ENCODE assay signal across 8 cellular contexts in the genomic region with DNA sequence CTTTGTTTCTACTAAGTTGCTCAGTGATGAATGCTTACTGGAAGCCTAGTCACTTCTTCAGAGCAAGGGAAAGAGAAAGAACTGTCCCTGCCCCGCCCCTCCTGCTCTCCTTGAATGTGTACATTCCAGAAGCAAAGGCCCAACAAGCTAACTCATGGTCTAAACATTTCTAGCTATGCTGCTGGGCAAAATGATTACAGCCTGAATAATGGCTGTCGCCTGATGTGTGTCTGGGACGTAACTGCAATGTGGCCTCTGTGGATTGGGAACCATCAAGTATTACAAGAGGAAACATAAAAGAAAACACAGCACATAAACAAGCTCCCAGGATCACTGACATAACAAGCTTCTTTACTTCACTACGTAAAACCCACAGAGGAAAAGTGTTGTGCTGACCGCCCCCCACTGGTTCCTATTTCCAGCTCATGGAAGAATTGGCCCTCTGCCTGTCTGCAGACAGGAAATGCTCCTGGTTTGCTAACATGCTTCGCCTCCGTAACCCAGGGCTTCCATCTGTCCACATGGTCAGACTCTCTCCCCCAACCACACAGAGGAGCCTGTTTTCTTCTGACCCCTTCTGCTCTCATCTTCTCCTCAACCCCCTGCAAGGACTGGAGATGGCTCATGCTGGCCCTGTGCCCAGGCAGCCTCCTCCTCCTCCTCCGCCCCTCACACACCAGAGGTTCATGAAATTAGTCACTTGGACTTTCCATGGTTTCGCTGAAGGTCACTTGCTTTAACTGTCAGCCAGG.
A peak's percentile ranks its signal among the peaks of the same experiment; 100 is the strongest.
DNase-seq lines count a peak whose midpoint lies in the region; ATAC-seq and TF ChIP-seq lines count a peak whose summit lies in the region.

No MANE protein-coding gene starts in this region.

- peaks cover 41% of the 10 kb centered on the region for H3K4me1 ChIP-seq in CD8-positive, alpha-beta memory T cell (ENCODE audit: insufficient read depth, low read length)

- ATAC-seq in GM19463 (IDR thresholded peaks at IDR 0.05; ENCODE audit: unreplicated experiment) (peak; percentile 76), HG03571 (IDR thresholded peaks at IDR 0.05; ENCODE audit: unreplicated experiment) (peak; percentile 59)

- intact Hi-C loops in activated CD4-positive, alpha-beta T cell treated with anti-CD3 and anti-CD28 coated beads, Interleukin-2, amount 10 ng/mL, durations not matched to agents 24 days and 14 days (cut with micrococcal nuclease): loop anchor here (1.0 kb wide), 5 partner anchors 32 to 232 kb away; partner anchors contain the start of genes MAML2 and MTMR2

- H3K4me3 Mint-ChIP-seq in CD8-positive, alpha-beta memory T cell: peak overlapping the region in 4 of 7 donors; percentile 13 to 72 (median 52)
- peak overlapping the region; percentile 65 for H3K4me3 Mint-ChIP-seq in activated CD4-positive, alpha-beta T cell treated with anti-CD3 and anti-CD28 coated beads, Interleukin-2, amount 10 ng/mL, durations not matched to agents 24 days and 14 days
- H3K4me3 Mint-ChIP-seq in endothelial cell (ENCODE audit: unreplicated experiment): no peak overlapping the region

- H3K4me3 ChIP-seq in CD8-positive, alpha-beta memory T cell (ENCODE audit: low read length): no peak overlapping the region

- H3K27me3 Mint-ChIP-seq in CD8-positive, alpha-beta memory T cell: no peaks in the 10 kb centered on the region
- H3K27me3 Mint-ChIP-seq in activated CD4-positive, alpha-beta T cell treated with anti-CD3 and anti-CD28 coated beads, Interleukin-2, amount 10 ng/mL, durations not matched to agents 24 days and 14 days: no peaks in the 10 kb centered on the region
- no peaks in the 10 kb centered on the region for H3K27me3 Mint-ChIP-seq in endothelial cell (ENCODE audit: unreplicated experiment)

- POLR2A ChIA-PET in CD8-positive, alpha-beta memory T cell (lab: Charles Lee): interaction anchor here (0.7 kb wide), 1 partner anchor 188 kb away, joined by 4 read pairs; no protein-coding TSS in a partner anchor

- CTCF ChIA-PET in CD8-positive, alpha-beta memory T cell (lab: Charles Lee): interaction anchor here (1.4 kb wide), 1 partner anchor 188 kb away, joined by 8 read pairs; the partner anchor contains the start of gene MAML2

- H3K36me3 ChIP-seq in CD8-positive, alpha-beta memory T cell (ENCODE audit: insufficient read depth, low read length): no peaks in the 10 kb centered on the region

- no peaks in the 10 kb centered on the region for H3K27me3 ChIP-seq in CD8-positive, alpha-beta memory T cell (ENCODE audit: insufficient read depth, low read length, poor library complexity, severe bottlenecking)

- peaks cover 0 to 13% (median 8%) of the 10 kb centered on the region in 3 donors for H3K36me3 Mint-ChIP-seq in CD8-positive, alpha-beta memory T cell
- H3K36me3 Mint-ChIP-seq in activated CD4-positive, alpha-beta T cell treated with anti-CD3 and anti-CD28 coated beads, Interleukin-2, amount 10 ng/mL, durations not matched to agents 24 days and 14 days (ENCODE audit: low read depth): no peaks in the 10 kb centered on the region
- H3K36me3 Mint-ChIP-seq in endothelial cell (ENCODE audit: low read depth, unreplicated experiment): no peaks in the 10 kb centered on the region

- H3K9me3 ChIP-seq in CD8-positive, alpha-beta memory T cell (ENCODE audit: low read length): no peaks in the 10 kb centered on the region

- TF ChIP-seq CTCF in endothelial cell (IDR thresholded peaks at IDR 0.05; ENCODE audit: unreplicated experiment): no peak

- peaks cover 39 to 66% (median 54%) of the 10 kb centered on the region in 3 donors for H3K4me1 Mint-ChIP-seq in CD8-positive, alpha-beta memory T cell
- peaks cover 54% of the 10 kb centered on the region for H3K4me1 Mint-ChIP-seq in activated CD4-positive, alpha-beta T cell treated with anti-CD3 and anti-CD28 coated beads, Interleukin-2, amount 10 ng/mL, durations not matched to agents 24 days and 14 days
- peaks cover 30% of the 10 kb centered on the region for H3K4me1 Mint-ChIP-seq in endothelial cell (ENCODE audit: unreplicated experiment)

- peak overlapping the region; percentile 60 for H3K27ac ChIP-seq in CD8-positive, alpha-beta memory T cell (ENCODE audit: low read depth, low read length)

- H3K9me3 Mint-ChIP-seq in CD8-positive, alpha-beta memory T cell: no peaks in the 10 kb centered on the region
- no peaks in the 10 kb centered on the region for H3K9me3 Mint-ChIP-seq in activated CD4-positive, alpha-beta T cell treated with anti-CD3 and anti-CD28 coated beads, Interleukin-2, amount 10 ng/mL, durations not matched to agents 24 days and 14 days
- H3K9me3 Mint-ChIP-seq in endothelial cell (ENCODE audit: unreplicated experiment): no peaks in the 10 kb centered on the region

- H3K27ac Mint-ChIP-seq in CD8-positive, alpha-beta memory T cell: peak overlapping the region; percentile 73 to 96 (median 90)
- peak overlapping the region; percentile 95 for H3K27ac Mint-ChIP-seq in activated CD4-positive, alpha-beta T cell treated with anti-CD3 and anti-CD28 coated beads, Interleukin-2, amount 10 ng/mL, durations not matched to agents 24 days and 14 days
- H3K27ac Mint-ChIP-seq in endothelial cell (ENCODE audit: unreplicated experiment): peak overlapping the region; percentile 54

- no peak for DNase-seq in CD8-positive, alpha-beta memory T cell
- peak; percentile 79 for DNase-seq in activated CD4-positive, alpha-beta T cell treated with anti-CD3 and anti-CD28 coated beads, Interleukin-2, amount 10 ng/mL, durations not matched to agents 24 days and 14 days
- DNase-seq in endothelial cell (ENCODE audit: low spot score) (no peak), mucosa of gallbladder (ENCODE audit: low spot score) (peak; percentile 71), NCI-H2171 (lab: John Stamatoyannopoulos, UW) (no peak)
- peak; percentile 24 to 51 for DNase-seq in stimulated activated CD8-positive, alpha-beta memory T cell treated with anti-CD3 and anti-CD28 coated beads, Interleukin-7, amount 100 ng/mL, for 4 hours (ENCODE audit: low read depth in 2 of 2)

Comparison
In these comparisons a context has a peak if more than half of its experiments do, and no peak if none do; other contexts are left out.
1. DNase-seq: peak in activated CD4-positive, alpha-beta T cell treated with anti-CD3 and anti-CD28 coated beads, Interleukin-2, amount 10 ng/mL, durations not matched to agents 24 days and 14 days (single experiment), mucosa of gallbladder (single experiment) and stimulated activated CD8-positive, alpha-beta memory T cell treated with anti-CD3 and anti-CD28 coated beads, Interleukin-7, amount 100 ng/mL, for 4 hours (2 of 2); none in CD8-positive, alpha-beta memory T cell (0 of 5), endothelial cell (single experiment) and NCI-H2171 (single experiment).
2. Peak in every context shown above with its lines, with median percentiles within 50 percentile points of each other: H3K27ac Mint-ChIP-seq.